In the genomic region with DNA sequence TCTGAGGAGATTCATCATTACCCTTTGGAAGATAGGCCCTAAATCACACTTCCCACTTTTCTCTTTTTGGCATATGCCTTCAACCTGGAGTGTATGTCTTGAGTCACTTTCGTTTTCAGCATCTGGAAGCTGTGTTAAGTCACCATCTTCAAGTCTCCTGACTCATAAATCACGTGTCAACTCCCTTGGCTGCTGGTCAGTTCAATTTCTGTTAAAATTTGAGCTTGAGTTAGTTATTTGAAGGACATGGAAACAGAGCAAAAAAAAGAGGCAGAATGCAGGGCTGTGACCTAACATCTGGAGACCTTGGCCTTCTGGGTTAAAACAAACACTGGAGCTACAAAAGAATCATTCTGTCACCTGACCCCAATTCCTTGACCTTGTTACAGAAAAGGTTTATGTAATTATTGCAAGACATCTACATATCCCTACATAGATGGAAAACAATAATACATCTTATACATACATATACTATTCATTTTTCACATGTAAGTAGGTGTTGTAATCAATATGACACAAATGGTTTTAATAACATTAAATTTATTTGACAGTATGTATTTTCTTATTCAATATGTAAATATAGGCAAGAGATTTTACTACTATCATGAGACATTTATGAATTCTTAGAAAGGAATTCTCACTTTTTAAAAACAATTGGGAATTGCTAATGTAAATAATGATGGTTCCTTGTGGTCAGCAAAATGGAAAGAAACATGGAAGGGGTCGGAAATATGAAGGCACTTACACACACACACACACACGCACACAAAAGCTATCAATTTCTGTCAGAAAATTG, we compare ENCODE assay signal across 9 cellular contexts.
DNase-seq lines count a peak whose midpoint lies in the region; ATAC-seq, FAIRE-seq and TF ChIP-seq lines count a peak whose summit lies in the region.
"Had no signal": no experiment of that assay in that cellular context is flagged by ENCODE, and none has a peak within 500 bp of the region (broad histone marks: within the 10 kb centered on the region; RNA-seq: fewer than 3 reads in every experiment).

No MANE protein-coding gene starts in this region.

- no peak overlapping the region for H4K8ac ChIP-seq in IMR-90 (ENCODE audit: low read depth in 2 of 2, low read length in 2 of 2)

- H3K27me3 ChIP-seq in IMR-90 (ENCODE audit: control insufficient read depth, insufficient read depth, low read length) (no peaks in the 10 kb centered on the region), BE2C (no peaks in the 10 kb centered on the region)

- H3K79me1 ChIP-seq in IMR-90 (ENCODE audit: low read depth in 1 of 2, low read length in 2 of 2) = no peaks in the 10 kb centered on the region

- CTCF ChIA-PET in IMR-90 (lab: Yijun Ruan, JAX) = interaction anchor here (1.0 kb wide), 1 partner anchor 38 kb away, joined by 3 read pairs; no protein-coding TSS in a partner anchor

- ATAC-seq in IMR-90 (ENCODE audit: low read depth) (peak; percentile 24; the same call in 1 of the 2 replicates), HG03460 (IDR thresholded peaks at IDR 0.05; ENCODE audit: unreplicated experiment) (no peak)
- ATAC-seq: GM23338 had no signal

- no peak overlapping the region for H4K91ac ChIP-seq in IMR-90 (ENCODE audit: insufficient read depth, low read depth, low read length)

- no peak overlapping the region for H2AK9ac ChIP-seq in IMR-90 (replicated peaks; ENCODE audit: low read depth, low read length, poor library complexity)

- H3K4me1 ChIP-seq in IMR-90 (ENCODE audit: control insufficient read depth, insufficient read depth, low read length) = no peaks in the 10 kb centered on the region
- peaks cover 7% of the 10 kb centered on the region for H3K4me1 ChIP-seq in BE2C

- H3K36me3 ChIP-seq in IMR-90 (ENCODE audit: control insufficient read depth, insufficient read depth, low read length) (no peaks in the 10 kb centered on the region), BE2C (no peaks in the 10 kb centered on the region)

- H3K9ac ChIP-seq in IMR-90 (ENCODE audit: low read depth, low read length) = no peak overlapping the region

- no peak overlapping the region for H2AFZ ChIP-seq in IMR-90 (replicated peaks; ENCODE audit: low read length, poor library complexity)
- H2AFZ ChIP-seq: GM23338 had no signal

- H2AK5ac ChIP-seq in IMR-90 (ENCODE audit: low read depth, low read length) = no peak overlapping the region

- in situ Hi-C loops in IMR-90 (cut with MboI; ENCODE audit: low sequenced_read_pairs) = no loop called here

- POLR2A ChIA-PET in IMR-90 (lab: Charles Lee; ENCODE audit: unreplicated experiment) = no interaction called here

- dilution Hi-C loops in IMR-90 (cut with HindIII; ENCODE audit: low sequenced_read_pairs, unreplicated experiment) = no loop called here

- no peak overlapping the region for H3K4me3 ChIP-seq in IMR-90 (ENCODE audit: insufficient read depth, low read depth, low read length)
- no peak overlapping the region for H3K4me3 ChIP-seq in BE2C (ENCODE audit: low read depth, low read length)
- H3K4me3 ChIP-seq: GM23338 had no signal

- no peaks in the 10 kb centered on the region for H3K9me3 ChIP-seq in IMR-90 (ENCODE audit: control insufficient read depth, insufficient read depth, low read length)
- no peaks in the 10 kb centered on the region for H3K9me3 ChIP-seq in BE2C

- FAIRE-seq in endometrium (lab: Jason Lieb, UNC) = peak; percentile 57

- H3K27ac ChIP-seq in IMR-90 (ENCODE audit: insufficient read depth, low read length) = no peak overlapping the region

- peak; percentile 60 for DNase-seq in EL
- peak; percentile 48 for DNase-seq in IMR-90
- DNase-seq in mucosa of gallbladder (ENCODE audit: low spot score) = peak; percentile 59
- DNase-seq in NAMALWA (ENCODE audit: low spot score) = no peak
- no peak for DNase-seq in DMS79 treated with DMSO at 0.1 percent for 48 hours (lab: John Stamatoyannopoulos, UW)
- DNase-seq in BE2C = no peak

- no peak overlapping the region for H2BK15ac ChIP-seq in IMR-90 (ENCODE audit: low read depth, low read length)

- H2BK20ac ChIP-seq in IMR-90 (ENCODE audit: low read depth, low read length) = no peak overlapping the region

- no peak for TF ChIP-seq CTCF in IMR-90 (conservative IDR thresholded peaks at IDR 0.05; ENCODE audit: low read depth, low read length)
- TF ChIP-seq CTCF in BE2C (IDR thresholded peaks at IDR 0.05; ENCODE audit: low read depth, low read length) = no peak

- intact Hi-C loops in IMR-90 (cut with micrococcal nuclease) = no loop called here

- no peak overlapping the region for H3K18ac ChIP-seq in IMR-90 (ENCODE audit: low read depth, low read length)

- TF ChIP-seq RAD21 in IMR-90 (IDR thresholded peaks at IDR 0.05; ENCODE audit: low read length) = no peak

- BruUV-seq in IMR-90 (replicated peaks; lab: Mats Ljungman, UMichigan) = no TSS peak

- H3K56ac ChIP-seq in IMR-90 (ENCODE audit: extremely low read depth, insufficient read depth, low read length) = no peak overlapping the region

- H3K14ac ChIP-seq in IMR-90 (replicated peaks; ENCODE audit: low read depth, low read length) = no peak overlapping the region

- no peak overlapping the region for H2BK5ac ChIP-seq in IMR-90 (ENCODE audit: low read depth, low read length, poor library complexity, severe bottlenecking)

- no peak overlapping the region for H3K23ac ChIP-seq in IMR-90 (ENCODE audit: low read depth, low read length)

- no peak overlapping the region for H3K4ac ChIP-seq in IMR-90 (ENCODE audit: low read depth, low read length)

- no peak overlapping the region for H3K4me2 ChIP-seq in IMR-90 (ENCODE audit: low read depth, low read length)
- H3K4me2 ChIP-seq: GM23338 had no signal

- H4K5ac ChIP-seq in IMR-90 (ENCODE audit: low read depth, low read length) = no peak overlapping the region

- TF ChIP-seq POLR2A in IMR-90 (IDR thresholded peaks at IDR 0.05; ENCODE audit: low read depth, low read length) = no peak

- WGBS in IMR-90 (ENCODE audit: extremely low coverage in 2 of 2, insufficient read length in 1 of 2), 2 experiments = no CpG with 5 or more reads among the region's 4 CpGs

- no peak overlapping the region for H2BK120ac ChIP-seq in IMR-90 (ENCODE audit: low read depth, low read length)

- no peaks in the 10 kb centered on the region for H4K20me1 ChIP-seq in IMR-90 (ENCODE audit: insufficient read depth, low read length)

- no peaks in the 10 kb centered on the region for H3K9me1 ChIP-seq in IMR-90 (ENCODE audit: insufficient read depth, low read length)

TF ChIP-seq in IMR-90, 13 proteins besides CTCF, POLR2A, EP300 and RAD21:
- no peak for TF ChIP-seq FOS (IDR thresholded peaks at IDR 0.05; ENCODE audit: low read depth, low read length)
- TF ChIP-seq, protein P1, sequence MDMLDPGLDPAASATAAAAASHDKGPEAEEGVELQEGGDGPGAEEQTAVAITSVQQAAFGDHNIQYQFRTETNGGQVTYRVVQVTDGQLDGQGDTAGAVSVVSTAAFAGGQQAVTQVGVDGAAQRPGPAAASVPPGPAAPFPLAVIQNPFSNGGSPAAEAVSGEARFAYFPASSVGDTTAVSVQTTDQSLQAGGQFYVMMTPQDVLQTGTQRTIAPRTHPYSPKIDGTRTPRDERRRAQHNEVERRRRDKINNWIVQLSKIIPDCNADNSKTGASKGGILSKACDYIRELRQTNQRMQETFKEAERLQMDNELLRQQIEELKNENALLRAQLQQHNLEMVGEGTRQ (IDR thresholded peaks at IDR 0.05; ENCODE audit: low read depth, low read length) = no peak; the same call in 1 of the 2 replicates
- TF ChIP-seq SMC3 (IDR thresholded peaks at IDR 0.05; ENCODE audit: low read depth, low read length) = no peak
- TF ChIP-seq MXI1 (IDR thresholded peaks at IDR 0.05; ENCODE audit: borderline replicate concordance, low read depth, low read length) = no peak
- no peak for TF ChIP-seq MAFK (IDR thresholded peaks at IDR 0.05; ENCODE audit: low read depth, low read length)
- no peak for TF ChIP-seq MAZ (IDR thresholded peaks at IDR 0.05; ENCODE audit: borderline replicate concordance, low read depth, low read length)
- no peak for TF ChIP-seq BHLHE40 (IDR thresholded peaks at IDR 0.05; ENCODE audit: low read depth, low read length)
- TF ChIP-seq CEBPB (IDR thresholded peaks at IDR 0.05; ENCODE audit: low read depth, low read length) = no peak
- TF ChIP-seq, protein P2, sequence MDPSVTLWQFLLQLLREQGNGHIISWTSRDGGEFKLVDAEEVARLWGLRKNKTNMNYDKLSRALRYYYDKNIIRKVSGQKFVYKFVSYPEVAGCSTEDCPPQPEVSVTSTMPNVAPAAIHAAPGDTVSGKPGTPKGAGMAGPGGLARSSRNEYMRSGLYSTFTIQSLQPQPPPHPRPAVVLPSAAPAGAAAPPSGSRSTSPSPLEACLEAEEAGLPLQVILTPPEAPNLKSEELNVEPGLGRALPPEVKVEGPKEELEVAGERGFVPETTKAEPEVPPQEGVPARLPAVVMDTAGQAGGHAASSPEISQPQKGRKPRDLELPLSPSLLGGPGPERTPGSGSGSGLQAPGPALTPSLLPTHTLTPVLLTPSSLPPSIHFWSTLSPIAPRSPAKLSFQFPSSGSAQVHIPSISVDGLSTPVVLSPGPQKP (IDR thresholded peaks at IDR 0.05; ENCODE audit: borderline replicate concordance, low read depth, low read length) = no peak
- no peak for TF ChIP-seq RFX5 (IDR thresholded peaks at IDR 0.05; ENCODE audit: low read depth, low read length)
- no peak for TF ChIP-seq NFE2L2 (IDR thresholded peaks at IDR 0.05; ENCODE audit: low read depth, low read length)
- TF ChIP-seq CHD1 (IDR thresholded peaks at IDR 0.05; ENCODE audit: low read depth, low read length) = no peak
- TF ChIP-seq RCOR1 (IDR thresholded peaks at IDR 0.05; ENCODE audit: insufficient replicate concordance, low read length) = no peak

Comparison
In these comparisons a context has a peak if more than half of its experiments do, and no peak if none do; other contexts are left out.
1. DNase-seq: peak in EL (single experiment), IMR-90 (single experiment) and mucosa of gallbladder (single experiment); none in NAMALWA (single experiment), DMS79 treated with DMSO at 0.1 percent for 48 hours (single experiment) and BE2C (single experiment).